ENCODE assay signal across 13 cellular contexts in genomic region chr3:108546249-108546648, GRCh38. TPM values are rescaled to one million over a fixed set of nuclear protein-coding genes. Genes with fewer than 3 reads are reported as not detected.
DNase-seq lines count a peak whose midpoint lies in the region; ATAC-seq, FAIRE-seq and TF ChIP-seq lines count a peak whose summit lies in the region.
"Had no signal": no experiment of that assay in that cellular context is flagged by ENCODE, and none has a peak within 500 bp of the region (broad histone marks: within the 10 kb centered on the region; RNA-seq: fewer than 3 reads in every experiment).

No MANE protein-coding gene starts in this region.

- ATAC-seq in IMR-90 (ENCODE audit: low read depth) = peak; percentile 40
- ATAC-seq: activated CD4-positive, alpha-beta T cell treated with anti-CD3 and anti-CD28 coated beads for 36 hours had no signal

- no peak overlapping the region for H2AK9ac ChIP-seq in IMR-90 (replicated peaks; ENCODE audit: low read depth, low read length, poor library complexity)

- H3K9ac ChIP-seq in IMR-90 (ENCODE audit: low read depth, low read length) = no peak overlapping the region
- H3K9ac ChIP-seq in endothelial cell of umbilical vein (replicated peaks; ENCODE audit: extremely low read depth, insufficient read depth, low read length) = no peak overlapping the region
- H3K9ac ChIP-seq in skeletal muscle tissue (ENCODE audit: low read depth in 1 of 3, low read length in 3 of 3) = peak overlapping the region in 1 of 3 donors; percentile 66

- H4K5ac ChIP-seq in IMR-90 (ENCODE audit: low read depth, low read length) = no peak overlapping the region

- H3K4me2 ChIP-seq in IMR-90 (ENCODE audit: low read depth, low read length) (peak overlapping the region; percentile 69), endothelial cell of umbilical vein (ENCODE audit: insufficient read depth, low read length) (peak overlapping the region; percentile 58)

- H4K8ac ChIP-seq in IMR-90 (ENCODE audit: low read depth in 2 of 2, low read length in 2 of 2) = no peak overlapping the region

- intact Hi-C loops in IMR-90 (cut with micrococcal nuclease) (loop anchor here (10.0 kb wide), 1 partner anchor 321 kb away; the partner anchor contains the start of gene IFT57), endothelial cell of umbilical vein (cut with micrococcal nuclease) (no loop called here), A673 (cut with micrococcal nuclease; ENCODE audit: unreplicated experiment) (no loop called here)

- H3K4me3 ChIP-seq in IMR-90 (ENCODE audit: insufficient read depth, low read depth, low read length) (no peak overlapping the region), endothelial cell of umbilical vein (replicated peaks in 1 of 3; ENCODE audit: insufficient read depth in 1 of 3, low read depth in 1 of 3, low read length in 3 of 3) (peak overlapping the region in 2 of 3 experiments; percentile 2 to 13), skeletal muscle tissue (ENCODE audit: low read length in 3 of 3) (peak overlapping the region in 2 of 3 donors; percentile 24 to 45), A673 (ENCODE audit: low read depth, low read length, poor library complexity, severe bottlenecking) (no peak overlapping the region)
- H3K4me3 ChIP-seq: transverse colon had no signal

- POLR2A ChIA-PET in IMR-90 (lab: Charles Lee; ENCODE audit: unreplicated experiment) (no interaction called here), endothelial cell of umbilical vein (lab: Charles Lee) (no interaction called here), A673 (lab: Charles Lee; ENCODE audit: low non-redundant PET) (no interaction called here)

- H2BK15ac ChIP-seq in IMR-90 (ENCODE audit: low read depth, low read length) = no peak overlapping the region

- in situ Hi-C loops in IMR-90 (cut with MboI; ENCODE audit: low sequenced_read_pairs) = no loop called here
- in situ Hi-C loops in GM13977 (cut with MboI; ENCODE audit: low pct_unique_long_range_greater_than_20kb, low sequenced_read_pairs, unreplicated experiment) = no loop called here

- H3K9me1 ChIP-seq in IMR-90 (ENCODE audit: insufficient read depth, low read length) (peaks cover 5% of the 10 kb centered on the region; the same call in 1 of the 2 replicates), endothelial cell of umbilical vein (replicated peaks; ENCODE audit: control insufficient read depth, extremely low read depth, insufficient read depth, low read length) (no peaks in the 10 kb centered on the region)

- no peak overlapping the region for H3K18ac ChIP-seq in IMR-90 (ENCODE audit: low read depth, low read length)

- H3K4me1 ChIP-seq in IMR-90 (ENCODE audit: control insufficient read depth, insufficient read depth, low read length) = no peaks in the 10 kb centered on the region
- peaks cover 12% of the 10 kb centered on the region for H3K4me1 ChIP-seq in endothelial cell of umbilical vein (ENCODE audit: control insufficient read depth, extremely low read depth, insufficient read depth, low read length)
- H3K4me1 ChIP-seq in skeletal muscle tissue (ENCODE audit: control insufficient read depth in 3 of 3, insufficient read depth in 3 of 3, low read length in 3 of 3) = no peaks in the 10 kb centered on the region
- H3K4me1 ChIP-seq in A673 (ENCODE audit: insufficient read depth, low read length, poor library complexity, severe bottlenecking) = peaks cover 7% of the 10 kb centered on the region
- H3K4me1 ChIP-seq: transverse colon had no signal

- no CpG with 5 or more reads among the region's 1 CpG for WGBS in IMR-90 (ENCODE audit: extremely low coverage in 2 of 2, insufficient read length in 1 of 2), 2 experiments

- H2AK5ac ChIP-seq in IMR-90 (ENCODE audit: low read depth, low read length) = no peak overlapping the region

- TF ChIP-seq RAD21 in IMR-90 (IDR thresholded peaks at IDR 0.05; ENCODE audit: low read length) = no peak

- H3K79me1 ChIP-seq in IMR-90 (ENCODE audit: low read depth in 1 of 2, low read length in 2 of 2) = peaks cover 0 to 5% of the 10 kb centered on the region in 2 experiments; a peak in 1 of 4 replicates

- no peaks in the 10 kb centered on the region for H3K36me3 ChIP-seq in IMR-90 (ENCODE audit: control insufficient read depth, insufficient read depth, low read length)
- peaks cover 0 to 5% of the 10 kb centered on the region in 2 experiments for H3K36me3 ChIP-seq in endothelial cell of umbilical vein (ENCODE audit: control insufficient read depth in 2 of 2, extremely low read depth in 1 of 2, insufficient read depth in 2 of 2, low read length in 2 of 2)
- no peaks in the 10 kb centered on the region for H3K36me3 ChIP-seq in skeletal muscle tissue (ENCODE audit: control insufficient read depth in 3 of 3, insufficient read depth in 3 of 3, low read length in 3 of 3)
- peaks cover 21% of the 10 kb centered on the region for H3K36me3 ChIP-seq in A673 (ENCODE audit: insufficient read depth, low read length, poor library complexity, severe bottlenecking)
- H3K36me3 ChIP-seq: adrenal gland, transverse colon had no signal

- H3K27me3 ChIP-seq in IMR-90 (ENCODE audit: control insufficient read depth, insufficient read depth, low read length) = no peaks in the 10 kb centered on the region
- H3K27me3 ChIP-seq in endothelial cell of umbilical vein (ENCODE audit: control insufficient read depth in 2 of 2, insufficient read depth in 2 of 2, low read length in 2 of 2) = no peaks in the 10 kb centered on the region
- H3K27me3 ChIP-seq in skeletal muscle tissue (ENCODE audit: control insufficient read depth in 3 of 3, insufficient read depth in 3 of 3, low read length in 3 of 3) = no peaks in the 10 kb centered on the region
- H3K27me3 ChIP-seq in A673 (replicated peaks; ENCODE audit: insufficient read depth, low read depth, low read length, poor library complexity) = no peaks in the 10 kb centered on the region
- H3K27me3 ChIP-seq: adrenal gland, transverse colon had no signal

- no peak overlapping the region for H4K91ac ChIP-seq in IMR-90 (ENCODE audit: insufficient read depth, low read depth, low read length)

- H3K23ac ChIP-seq in IMR-90 (ENCODE audit: low read depth, low read length) = no peak overlapping the region

- peak; percentile 32 for DNase-seq in NCI-H2171 treated with DMSO at 0.1 percent for 48 hours (lab: John Stamatoyannopoulos, UW)
- no peak for DNase-seq in NCI-H2171 (lab: John Stamatoyannopoulos, UW)
- DNase-seq in IMR-90 = peak; percentile 4
- peak; percentile 63 for DNase-seq in endothelial cell of umbilical vein (ENCODE audit: low read depth, low spot score)
- DNase-seq in GM19240 (ENCODE audit: insufficient read length, low spot score) = no peak
- DNase-seq in GM13977 (ENCODE audit: low spot score) = no peak
- DNase-seq in A673 (ENCODE audit: low spot score) = no peak
- DNase-seq: activated CD4-positive, alpha-beta T cell treated with anti-CD3 and anti-CD28 coated beads for 36 hours; adrenal gland; transverse colon had no signal

- no peak overlapping the region for H3K4ac ChIP-seq in IMR-90 (ENCODE audit: low read depth, low read length)

- FAIRE-seq in endothelial cell of umbilical vein (lab: Jason Lieb, UNC) = no peak
- FAIRE-seq: A204.1, G401.6 had no signal

- no peak overlapping the region for H3K56ac ChIP-seq in IMR-90 (ENCODE audit: extremely low read depth, insufficient read depth, low read length)

- H2AFZ ChIP-seq in IMR-90 (replicated peaks; ENCODE audit: low read length, poor library complexity) (no peak overlapping the region), endothelial cell of umbilical vein (ENCODE audit: low read depth, low read length) (no peak overlapping the region)

- H4K20me1 ChIP-seq in IMR-90 (ENCODE audit: insufficient read depth, low read length) = no peaks in the 10 kb centered on the region
- no peaks in the 10 kb centered on the region for H4K20me1 ChIP-seq in endothelial cell of umbilical vein (replicated peaks; ENCODE audit: control insufficient read depth, extremely low read depth, insufficient read depth, low read length)

- TF ChIP-seq POLR2A in IMR-90 (IDR thresholded peaks at IDR 0.05; ENCODE audit: low read depth, low read length) = no peak
- no peak for TF ChIP-seq POLR2A in endothelial cell of umbilical vein (IDR thresholded peaks at IDR 0.05; ENCODE audit: low read depth, low read length)

- H3K14ac ChIP-seq in IMR-90 (replicated peaks; ENCODE audit: low read depth, low read length) = no peak overlapping the region

- no peaks in the 10 kb centered on the region for H3K79me2 ChIP-seq in endothelial cell of umbilical vein (ENCODE audit: control insufficient read depth, insufficient read depth, low read length)

- BruUV-seq in IMR-90 (replicated peaks; lab: Mats Ljungman, UMichigan) (no TSS peak), endothelial cell of umbilical vein (replicated peaks; lab: Mats Ljungman, UMichigan) (no TSS peak), A673 (replicated peaks; lab: Mats Ljungman, UMichigan) (no TSS peak)

- H3K9me3 ChIP-seq in IMR-90 (ENCODE audit: control insufficient read depth, insufficient read depth, low read length) = no peaks in the 10 kb centered on the region
- no peaks in the 10 kb centered on the region for H3K9me3 ChIP-seq in endothelial cell of umbilical vein (replicated peaks; ENCODE audit: control insufficient read depth, insufficient read depth, low read length)
- no peaks in the 10 kb centered on the region for H3K9me3 ChIP-seq in skeletal muscle tissue (ENCODE audit: control insufficient read depth in 3 of 3, low read length in 3 of 3)
- no peaks in the 10 kb centered on the region for H3K9me3 ChIP-seq in A673 (ENCODE audit: low read depth, low read length, poor library complexity, severe bottlenecking)
- H3K9me3 ChIP-seq: adrenal gland, transverse colon had no signal

- no peak overlapping the region for H2BK120ac ChIP-seq in IMR-90 (ENCODE audit: low read depth, low read length)

- no peak overlapping the region for H2BK20ac ChIP-seq in IMR-90 (ENCODE audit: low read depth, low read length)

- TF ChIP-seq CTCF in IMR-90 (conservative IDR thresholded peaks at IDR 0.05; ENCODE audit: low read depth, low read length) (no peak), endothelial cell of umbilical vein (IDR thresholded peaks at IDR 0.05; ENCODE audit: extremely low read depth in 1 of 2, insufficient read depth in 1 of 2, low read depth in 1 of 2, low read length in 2 of 2) (no peak), GM13977 (IDR thresholded peaks at IDR 0.05; ENCODE audit: extremely low read depth, insufficient read depth, missing control alignments) (no peak), A673 (conservative IDR thresholded peaks at IDR 0.05; ENCODE audit: low read depth, low read length) (no peak)

- CTCF ChIA-PET in IMR-90 (lab: Yijun Ruan, JAX) (interaction anchor here (0.6 kb wide), 1 partner anchor 38 kb away, joined by 3 read pairs; no protein-coding TSS in a partner anchor), endothelial cell of umbilical vein (lab: Charles Lee) (interaction anchor here (0.7 to 1.2 kb wide), 5 partner anchors 9 to 870 kb away, joined by 3 to 4 read pairs (median 3); no protein-coding TSS in a partner anchor), A673 (lab: Charles Lee) (no interaction called here)

- dilution Hi-C loops in IMR-90 (cut with HindIII; ENCODE audit: low sequenced_read_pairs, unreplicated experiment) = no loop called here
- dilution Hi-C loops in endothelial cell of umbilical vein (cut with MboI; ENCODE audit: extremely low pct_ligation_motif_present, low sequenced_read_pairs) = no loop called here

- H3K27ac ChIP-seq in IMR-90 (ENCODE audit: insufficient read depth, low read length) (peak overlapping the region; percentile 37; the same call in 1 of the 2 replicates), endothelial cell of umbilical vein (ENCODE audit: insufficient read depth, low read depth, low read length) (no peak overlapping the region), skeletal muscle tissue (ENCODE audit: low read depth, low read length) (no peak overlapping the region), A673 (ENCODE audit: low read depth, low read length, poor library complexity, severe bottlenecking) (no peak overlapping the region)
- H3K27ac ChIP-seq: transverse colon had no signal

- H2BK5ac ChIP-seq in IMR-90 (ENCODE audit: low read depth, low read length, poor library complexity, severe bottlenecking) = no peak overlapping the region

RNA-seq across cellular contexts. Expression of gene MYH15, which starts 35.9 kb away (rescaled TPM):
- total RNA-seq in IMR-90 (2012; rRNA removed) (0.28 and 0.36 TPM in 2 replicates), endothelial cell of umbilical vein (0.14 and 0.27 TPM in 2 replicates), skeletal muscle tissue (0.52 TPM), A673 (2021) (1.1 and 1.2 TPM in 2 replicates)
- polyA plus RNA-seq in IMR-90 (2012; rRNA removed) (0.09 and 0.10 TPM in 2 replicates), endothelial cell of umbilical vein (not detected in 2 replicates)
- 0.03 TPM in 1 of 2 replicates, not detected in the other for polyA plus RNA-seq in IMR-90 (2012; cell fraction: cytosol; rRNA removed)
- 0.07 and 0.14 TPM in 2 replicates for polyA plus RNA-seq in IMR-90 (2012; cell fraction: nucleus; rRNA removed; ENCODE audit: low replicate concordance)
- 0.01 and 0.03 TPM in 2 replicates for polyA plus RNA-seq in endothelial cell of umbilical vein (2011; cell fraction: cytosol; rRNA removed)
- 0.14 and 0.26 TPM in 2 replicates for polyA plus RNA-seq in endothelial cell of umbilical vein (2011; cell fraction: nucleus; rRNA removed)
- 0.15 and 0.28 TPM in 2 replicates for polyA plus RNA-seq in endothelial cell of umbilical vein (2012)
- not detected in 2 replicates for polyA minus RNA-seq in endothelial cell of umbilical vein
- not detected for polyA minus RNA-seq in endothelial cell of umbilical vein (2011; cell fraction: cytosol; rRNA and poly(A)+ RNA removed)
- 0.14 and 0.24 TPM in 2 replicates for polyA minus RNA-seq in endothelial cell of umbilical vein (2011; cell fraction: nucleus; rRNA and poly(A)+ RNA removed)

RNA-seq across cellular contexts. Expression of gene CIP2A, which starts 43.0 kb away (rescaled TPM):
- total RNA-seq in IMR-90 (2012; rRNA removed) (27.8 and 31.7 TPM in 2 replicates), endothelial cell of umbilical vein (28.7 and 33.7 TPM in 2 replicates), skeletal muscle tissue (6.8 TPM), A673 (2021) (56.9 and 68.4 TPM in 2 replicates)
- polyA plus RNA-seq in IMR-90 (2012; rRNA removed) (8.5 and 11.9 TPM in 2 replicates), endothelial cell of umbilical vein (6.2 and 9.4 TPM in 2 replicates)
- polyA plus RNA-seq in IMR-90 (2012; cell fraction: cytosol; rRNA removed) = 1.7 and 3.1 TPM in 2 replicates
- 1.7 and 4.7 TPM in 2 replicates for polyA plus RNA-seq in IMR-90 (2012; cell fraction: nucleus; rRNA removed; ENCODE audit: low replicate concordance)
- polyA plus RNA-seq in endothelial cell of umbilical vein (2011; cell fraction: cytosol; rRNA removed) = 11.6 and 11.9 TPM in 2 replicates
- polyA plus RNA-seq in endothelial cell of umbilical vein (2011; cell fraction: nucleus; rRNA removed) = 24.6 and 29.6 TPM in 2 replicates
- polyA plus RNA-seq in endothelial cell of umbilical vein (2012) = 9.1 and 24.1 TPM in 2 replicates
- polyA minus RNA-seq in endothelial cell of umbilical vein = 41.9 and 58.0 TPM in 2 replicates
- 13.5 TPM for polyA minus RNA-seq in endothelial cell of umbilical vein (2011; cell fraction: cytosol; rRNA and poly(A)+ RNA removed)
- polyA minus RNA-seq in endothelial cell of umbilical vein (2011; cell fraction: nucleus; rRNA and poly(A)+ RNA removed) = 50.3 and 93.8 TPM in 2 replicates

RNA-seq across cellular contexts. Expression of gene DZIP3, which starts 43.3 kb away (rescaled TPM):
- total RNA-seq in IMR-90 (2012; rRNA removed) = 9.9 and 11.7 TPM in 2 replicates
- polyA plus RNA-seq in IMR-90 (2012; rRNA removed) = 5.9 and 7.0 TPM in 2 replicates
- polyA plus RNA-seq in IMR-90 (2012; cell fraction: cytosol; rRNA removed) = 0.98 and 1.1 TPM in 2 replicates
- 4.2 and 23.8 TPM in 2 replicates for polyA plus RNA-seq in IMR-90 (2012; cell fraction: nucleus; rRNA removed; ENCODE audit: low replicate concordance)
- 6.5 and 7.1 TPM in 2 replicates for total RNA-seq in endothelial cell of umbilical vein
- polyA plus RNA-seq in endothelial cell of umbilical vein = 1.6 and 1.9 TPM in 2 replicates
- polyA plus RNA-seq in endothelial cell of umbilical vein (2011; cell fraction: cytosol; rRNA removed) = 2.3 and 2.5 TPM in 2 replicates
- 9.3 and 11.8 TPM in 2 replicates for polyA plus RNA-seq in endothelial cell of umbilical vein (2011; cell fraction: nucleus; rRNA removed)
- 3.2 and 4.6 TPM in 2 replicates for polyA plus RNA-seq in endothelial cell of umbilical vein (2012)
- polyA minus RNA-seq in endothelial cell of umbilical vein = 2.9 and 5.3 TPM in 2 replicates
- 1.1 TPM for polyA minus RNA-seq in endothelial cell of umbilical vein (2011; cell fraction: cytosol; rRNA and poly(A)+ RNA removed)
- polyA minus RNA-seq in endothelial cell of umbilical vein (2011; cell fraction: nucleus; rRNA and poly(A)+ RNA removed) = 6.2 and 10.8 TPM in 2 replicates
- 14.6 TPM for total RNA-seq in skeletal muscle tissue
- 14.8 and 14.9 TPM in 2 replicates for total RNA-seq in A673 (2021)

Comparison
In these comparisons a context has a peak if more than half of its experiments do, and no peak if none do; other contexts are left out.
1. DNase-seq: peak in NCI-H2171 treated with DMSO at 0.1 percent for 48 hours (single experiment), IMR-90 (single experiment) and endothelial cell of umbilical vein (single experiment); none in NCI-H2171 (single experiment), GM19240 (single experiment), GM13977 (single experiment) and A673 (single experiment).
2. H3K4me3 ChIP-seq: peak in endothelial cell of umbilical vein (2 of 3) and skeletal muscle tissue (2 of 3); none in IMR-90 (single experiment) and A673 (single experiment).